Comparison of ENCODE assay signal across 1 cellular context in the genomic region with DNA sequence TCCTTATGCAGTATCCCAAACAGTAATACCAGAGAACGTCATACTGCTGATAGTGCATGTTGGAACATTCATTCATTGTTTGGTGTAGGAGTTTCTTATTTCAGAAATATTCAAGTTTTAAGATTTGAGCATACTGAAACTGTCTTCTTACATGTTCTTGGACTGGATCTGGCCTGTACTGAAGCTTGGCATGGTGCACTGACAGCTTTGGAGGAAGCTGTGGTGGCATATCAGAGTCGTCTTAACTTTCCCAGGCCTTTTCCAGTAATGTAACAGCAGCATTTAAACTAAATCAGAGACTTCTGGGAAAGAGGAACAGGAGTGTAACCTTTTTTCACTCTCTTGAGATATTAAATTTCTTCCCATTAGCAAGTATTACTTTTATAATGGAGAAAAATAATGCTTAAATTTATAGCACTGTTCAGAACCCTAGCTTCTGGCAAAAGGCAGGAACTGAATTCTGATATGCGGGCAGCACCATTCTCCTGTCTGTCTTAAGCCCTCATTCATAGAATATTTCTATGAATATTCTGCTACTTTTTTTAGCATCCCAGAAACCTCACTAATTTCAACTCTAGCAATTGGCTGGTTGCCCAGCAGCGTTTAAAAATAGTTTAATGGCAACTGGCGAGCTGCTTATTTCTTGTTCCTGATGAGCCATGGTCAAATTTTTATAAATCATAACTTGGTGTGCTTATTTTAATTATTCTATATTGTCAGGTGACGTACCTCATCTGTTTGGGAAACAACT.
TF ChIP-seq lines count a peak whose summit lies in the region.

No MANE protein-coding gene starts in this region.

TF ChIP-seq in IMR-90, 13 proteins besides CTCF, POLR2A, EP300 and RAD21:
- TF ChIP-seq RCOR1 (IDR thresholded peaks at IDR 0.05; ENCODE audit: insufficient replicate concordance, low read length), result no peak
- TF ChIP-seq, protein P1, sequence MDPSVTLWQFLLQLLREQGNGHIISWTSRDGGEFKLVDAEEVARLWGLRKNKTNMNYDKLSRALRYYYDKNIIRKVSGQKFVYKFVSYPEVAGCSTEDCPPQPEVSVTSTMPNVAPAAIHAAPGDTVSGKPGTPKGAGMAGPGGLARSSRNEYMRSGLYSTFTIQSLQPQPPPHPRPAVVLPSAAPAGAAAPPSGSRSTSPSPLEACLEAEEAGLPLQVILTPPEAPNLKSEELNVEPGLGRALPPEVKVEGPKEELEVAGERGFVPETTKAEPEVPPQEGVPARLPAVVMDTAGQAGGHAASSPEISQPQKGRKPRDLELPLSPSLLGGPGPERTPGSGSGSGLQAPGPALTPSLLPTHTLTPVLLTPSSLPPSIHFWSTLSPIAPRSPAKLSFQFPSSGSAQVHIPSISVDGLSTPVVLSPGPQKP (IDR thresholded peaks at IDR 0.05; ENCODE audit: borderline replicate concordance, low read depth, low read length), result no peak
- TF ChIP-seq MAFK (IDR thresholded peaks at IDR 0.05; ENCODE audit: low read depth, low read length), result no peak
- TF ChIP-seq FOS (IDR thresholded peaks at IDR 0.05; ENCODE audit: low read depth, low read length), result no peak
- no peak for TF ChIP-seq CHD1 (IDR thresholded peaks at IDR 0.05; ENCODE audit: low read depth, low read length)
- TF ChIP-seq, protein P2, sequence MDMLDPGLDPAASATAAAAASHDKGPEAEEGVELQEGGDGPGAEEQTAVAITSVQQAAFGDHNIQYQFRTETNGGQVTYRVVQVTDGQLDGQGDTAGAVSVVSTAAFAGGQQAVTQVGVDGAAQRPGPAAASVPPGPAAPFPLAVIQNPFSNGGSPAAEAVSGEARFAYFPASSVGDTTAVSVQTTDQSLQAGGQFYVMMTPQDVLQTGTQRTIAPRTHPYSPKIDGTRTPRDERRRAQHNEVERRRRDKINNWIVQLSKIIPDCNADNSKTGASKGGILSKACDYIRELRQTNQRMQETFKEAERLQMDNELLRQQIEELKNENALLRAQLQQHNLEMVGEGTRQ (IDR thresholded peaks at IDR 0.05; ENCODE audit: low read depth, low read length), result no peak
- TF ChIP-seq BHLHE40 (IDR thresholded peaks at IDR 0.05; ENCODE audit: low read depth, low read length), result no peak
- no peak for TF ChIP-seq MAZ (IDR thresholded peaks at IDR 0.05; ENCODE audit: borderline replicate concordance, low read depth, low read length)
- TF ChIP-seq MXI1 (IDR thresholded peaks at IDR 0.05; ENCODE audit: borderline replicate concordance, low read depth, low read length), result no peak
- no peak for TF ChIP-seq NFE2L2 (IDR thresholded peaks at IDR 0.05; ENCODE audit: low read depth, low read length)
- no peak for TF ChIP-seq SMC3 (IDR thresholded peaks at IDR 0.05; ENCODE audit: low read depth, low read length)
- TF ChIP-seq CEBPB (IDR thresholded peaks at IDR 0.05; ENCODE audit: low read depth, low read length), result no peak
- TF ChIP-seq RFX5 (IDR thresholded peaks at IDR 0.05; ENCODE audit: low read depth, low read length), result no peak
